Comparison of ENCODE assay signal across 12 cellular contexts in genomic region chr10:118827466-118828155, GRCh38.
A peak's percentile ranks its signal among the peaks of the same experiment; 100 is the strongest.
DNase-seq lines count a peak whose midpoint lies in the region; ATAC-seq and TF ChIP-seq lines count a peak whose summit lies in the region.
"Had no signal": no experiment of that assay in that cellular context is flagged by ENCODE, and none has a peak within 500 bp of the region (broad histone marks: within the 10 kb centered on the region; RNA-seq: fewer than 3 reads in every experiment).

No MANE protein-coding gene starts in this region.

- H3K4me3 ChIP-seq in SK-N-SH (ENCODE audit: low read depth in 2 of 2, low read length in 1 of 2) (no peak overlapping the region), KMS-11 (IDR thresholded peaks at IDR 0.05; ENCODE audit: insufficient read depth, low read depth, low read length) (no peak overlapping the region), cardiac fibroblast (replicated peaks in 1 of 2; ENCODE audit: low read depth in 2 of 2, low read length in 2 of 2) (no peak overlapping the region)
- H3K4me3 ChIP-seq: hepatocyte had no signal

- H3K36me3 ChIP-seq in SK-N-SH (replicated peaks in 1 of 2; ENCODE audit: control insufficient read depth in 1 of 2, insufficient read depth in 2 of 2, low read length in 1 of 2) (no peaks in the 10 kb centered on the region), KMS-11 (ENCODE audit: insufficient read depth) (no peaks in the 10 kb centered on the region)

- H3K4me1 ChIP-seq in SK-N-SH (ENCODE audit: control insufficient read depth in 1 of 2, insufficient read depth in 2 of 2, low read depth in 1 of 2, low read length in 1 of 2) (peaks cover 0 to 22% of the 10 kb centered on the region in 2 experiments; a peak in 1 of 4 replicates), KMS-11 (ENCODE audit: low read depth, poor library complexity, severe bottlenecking) (no peaks in the 10 kb centered on the region)

- DNase-seq in SK-N-SH = no peak
- DNase-seq in cardiac fibroblast (ENCODE audit: low read depth in 2 of 2) = no peak
- peak; percentile 32 for DNase-seq in posterior vena cava (ENCODE audit: low spot score)
- DNase-seq in OCI-M2 (lab: John Stamatoyannopoulos, UW; ENCODE audit: unreplicated experiment) = no peak
- DNase-seq in NCI-H1694 treated with DMSO at 0.1 percent for 48 hours (lab: John Stamatoyannopoulos, UW) = no peak
- no peak for DNase-seq in SK-N-DZ (ENCODE audit: low spot score)
- DNase-seq: effector memory CD4-positive, alpha-beta T cell; NCI-H187 treated with DMSO at 0.1 percent for 48 hours; posterior cingulate gyrus had no signal

- POLR2A ChIA-PET in SK-N-SH (lab: Yijun Ruan, JAX) = interaction anchor here (1.0 kb wide), 1 partner anchor 73 kb away, joined by 4 read pairs; the partner anchor contains the start of gene CACUL1

- WGBS in SK-N-SH (ENCODE audit: low lambda C conversion rate) = 46% methylated on average over 6 of the region's 7 CpGs

- H3F3A ChIP-seq in SK-N-SH (replicated peaks; ENCODE audit: insufficient read depth) = no peaks in the 10 kb centered on the region

- H3K9me2 ChIP-seq in SK-N-SH = no peaks in the 10 kb centered on the region

- peak; percentile 28; the same call in 1 of the 2 replicates for TF ChIP-seq CTCF in SK-N-SH (IDR thresholded peaks at IDR 0.05)
- TF ChIP-seq CTCF in KMS-11 (conservative IDR thresholded peaks at IDR 0.05; ENCODE audit: low read depth, low read length) = peak; percentile 55
- peak; percentile 32 for TF ChIP-seq CTCF in cardiac fibroblast (IDR thresholded peaks at IDR 0.05; ENCODE audit: low read depth, low read length)

- no peak for ATAC-seq in SK-N-SH treated with all-trans-retinoic acid at 6 μM for 48 hours

- CTCF ChIA-PET in SK-N-SH (lab: Yijun Ruan, JAX) = interaction anchor here (0.7 to 2.0 kb wide), 11 partner anchors 9 to 77 kb away, joined by 3 to 8 read pairs (median 3); no protein-coding TSS in a partner anchor

- H3K79me2 ChIP-seq in SK-N-SH (ENCODE audit: insufficient read depth) (no peaks in the 10 kb centered on the region), KMS-11 (ENCODE audit: insufficient read depth, low read depth) (no peaks in the 10 kb centered on the region)
- H3K79me2 ChIP-seq: hepatocyte had no signal

- H3K9me3 ChIP-seq in SK-N-SH = no peaks in the 10 kb centered on the region

- H2AFZ ChIP-seq in SK-N-SH (ENCODE audit: low read depth) (no peak overlapping the region), KMS-11 (ENCODE audit: low read depth) (no peak overlapping the region)
- H2AFZ ChIP-seq: hepatocyte had no signal

- no peak for TF ChIP-seq EP300 in SK-N-SH (IDR thresholded peaks at IDR 0.05; ENCODE audit: borderline replicate concordance in 1 of 2, low read depth in 1 of 2, low read length in 1 of 2)

- no peak overlapping the region for H3K27ac ChIP-seq in SK-N-SH (ENCODE audit: low read depth in 2 of 2, low read length in 1 of 2)
- no peak overlapping the region for H3K27ac ChIP-seq in KMS-11
- H3K27ac ChIP-seq: hepatocyte had no signal

- no peak overlapping the region for H3K4me2 ChIP-seq in SK-N-SH
- no peak overlapping the region for H3K4me2 ChIP-seq in KMS-11
- H3K4me2 ChIP-seq: hepatocyte had no signal

- intact Hi-C loops in posterior vena cava (cut with DNase I) = no loop called here

- H3K27me3 ChIP-seq in SK-N-SH (ENCODE audit: insufficient read depth) (no peaks in the 10 kb centered on the region), KMS-11 (ENCODE audit: insufficient read depth, low read depth) (no peaks in the 10 kb centered on the region)
- H3K27me3 ChIP-seq: hepatocyte had no signal

- no peak for TF ChIP-seq RAD21 in SK-N-SH (IDR thresholded peaks at IDR 0.05; ENCODE audit: low read length)

- H3K9ac ChIP-seq in SK-N-SH = no peak overlapping the region
- H3K9ac ChIP-seq in KMS-11 = no peak overlapping the region

- H4K20me1 ChIP-seq in SK-N-SH (ENCODE audit: insufficient read depth) (no peaks in the 10 kb centered on the region), KMS-11 (ENCODE audit: insufficient read depth) (no peaks in the 10 kb centered on the region)

TF ChIP-seq in SK-N-SH, 30 proteins besides CTCF, POLR2A, EP300 and RAD21 (continues in another document):
- TF ChIP-seq YY1 (IDR thresholded peaks at IDR 0.05; ENCODE audit: low read depth) (no peak), FOXJ3 (CRISPR knock-in tag; IDR thresholded peaks at IDR 0.05) (no peak), JUND (IDR thresholded peaks at IDR 0.05) (no peak), TAF1 (IDR thresholded peaks at IDR 0.05; ENCODE audit: borderline replicate concordance, low read depth, low read length) (no peak), POLR2AphosphoS5 (IDR thresholded peaks at IDR 0.05; ENCODE audit: low read depth, low read length) (no peak), RFX5 (IDR thresholded peaks at IDR 0.05; ENCODE audit: low read length) (no peak), USF2 (IDR thresholded peaks at IDR 0.05; ENCODE audit: borderline replicate concordance, low read depth, low read length) (no peak), MXI1 (IDR thresholded peaks at IDR 0.05; ENCODE audit: low read depth, low read length) (no peak), CHD2 (IDR thresholded peaks at IDR 0.05; ENCODE audit: low read length, partially characterized antibody) (no peak)
- TF ChIP-seq, protein P1, sequence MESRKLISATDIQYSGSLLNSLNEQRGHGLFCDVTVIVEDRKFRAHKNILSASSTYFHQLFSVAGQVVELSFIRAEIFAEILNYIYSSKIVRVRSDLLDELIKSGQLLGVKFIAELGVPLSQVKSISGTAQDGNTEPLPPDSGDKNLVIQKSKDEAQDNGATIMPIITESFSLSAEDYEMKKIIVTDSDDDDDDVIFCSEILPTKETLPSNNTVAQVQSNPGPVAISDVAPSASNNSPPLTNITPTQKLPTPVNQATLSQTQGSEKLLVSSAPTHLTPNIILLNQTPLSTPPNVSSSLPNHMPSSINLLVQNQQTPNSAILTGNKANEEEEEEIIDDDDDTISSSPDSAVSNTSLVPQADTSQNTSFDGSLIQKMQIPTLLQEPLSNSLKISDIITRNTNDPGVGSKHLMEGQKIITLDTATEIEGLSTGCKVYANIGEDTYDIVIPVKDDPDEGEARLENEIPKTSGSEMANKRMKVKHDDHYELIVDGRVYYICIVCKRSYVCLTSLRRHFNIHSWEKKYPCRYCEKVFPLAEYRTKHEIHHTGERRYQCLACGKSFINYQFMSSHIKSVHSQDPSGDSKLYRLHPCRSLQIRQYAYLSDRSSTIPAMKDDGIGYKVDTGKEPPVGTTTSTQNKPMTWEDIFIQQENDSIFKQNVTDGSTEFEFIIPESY (IDR thresholded peaks at IDR 0.05; ENCODE audit: borderline replicate concordance, low read depth) = no peak

TF ChIP-seq in SK-N-SH treated with all-trans-retinoic acid at 6 μM for 48 hours, 23 proteins besides CTCF, POLR2A, EP300 and RAD21 (continues in another document):
- TF ChIP-seq OSR1 (CRISPR knock-in tag; IDR thresholded peaks at IDR 0.05) = no peak
- no peak for TF ChIP-seq ZNF565 (CRISPR knock-in tag; conservative IDR thresholded peaks at IDR 0.05; ENCODE audit: low read depth)
- TF ChIP-seq, protein P2, sequence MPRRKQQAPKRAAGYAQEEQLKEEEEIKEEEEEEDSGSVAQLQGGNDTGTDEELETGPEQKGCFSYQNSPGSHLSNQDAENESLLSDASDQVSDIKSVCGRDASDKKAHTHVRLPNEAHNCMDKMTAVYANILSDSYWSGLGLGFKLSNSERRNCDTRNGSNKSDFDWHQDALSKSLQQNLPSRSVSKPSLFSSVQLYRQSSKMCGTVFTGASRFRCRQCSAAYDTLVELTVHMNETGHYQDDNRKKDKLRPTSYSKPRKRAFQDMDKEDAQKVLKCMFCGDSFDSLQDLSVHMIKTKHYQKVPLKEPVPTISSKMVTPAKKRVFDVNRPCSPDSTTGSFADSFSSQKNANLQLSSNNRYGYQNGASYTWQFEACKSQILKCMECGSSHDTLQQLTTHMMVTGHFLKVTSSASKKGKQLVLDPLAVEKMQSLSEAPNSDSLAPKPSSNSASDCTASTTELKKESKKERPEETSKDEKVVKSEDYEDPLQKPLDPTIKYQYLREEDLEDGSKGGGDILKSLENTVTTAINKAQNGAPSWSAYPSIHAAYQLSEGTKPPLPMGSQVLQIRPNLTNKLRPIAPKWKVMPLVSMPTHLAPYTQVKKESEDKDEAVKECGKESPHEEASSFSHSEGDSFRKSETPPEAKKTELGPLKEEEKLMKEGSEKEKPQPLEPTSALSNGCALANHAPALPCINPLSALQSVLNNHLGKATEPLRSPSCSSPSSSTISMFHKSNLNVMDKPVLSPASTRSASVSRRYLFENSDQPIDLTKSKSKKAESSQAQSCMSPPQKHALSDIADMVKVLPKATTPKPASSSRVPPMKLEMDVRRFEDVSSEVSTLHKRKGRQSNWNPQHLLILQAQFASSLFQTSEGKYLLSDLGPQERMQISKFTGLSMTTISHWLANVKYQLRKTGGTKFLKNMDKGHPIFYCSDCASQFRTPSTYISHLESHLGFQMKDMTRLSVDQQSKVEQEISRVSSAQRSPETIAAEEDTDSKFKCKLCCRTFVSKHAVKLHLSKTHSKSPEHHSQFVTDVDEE (CRISPR knock-in tag; IDR thresholded peaks at IDR 0.05) = no peak
- TF ChIP-seq ISL1 (CRISPR knock-in tag; IDR thresholded peaks at IDR 0.05) = no peak
- no peak for TF ChIP-seq ZFP3 (CRISPR knock-in tag; IDR thresholded peaks at IDR 0.05)
- TF ChIP-seq ZNF8 (CRISPR knock-in tag; IDR thresholded peaks at IDR 0.05) = no peak
- TF ChIP-seq GLIS3 (CRISPR knock-in tag; IDR thresholded peaks at IDR 0.05) = no peak
- TF ChIP-seq CSRNP3 (CRISPR knock-in tag; IDR thresholded peaks at IDR 0.05) = no peak
